5 cellular contexts compared by ENCODE assay signal in the genomic region with DNA sequence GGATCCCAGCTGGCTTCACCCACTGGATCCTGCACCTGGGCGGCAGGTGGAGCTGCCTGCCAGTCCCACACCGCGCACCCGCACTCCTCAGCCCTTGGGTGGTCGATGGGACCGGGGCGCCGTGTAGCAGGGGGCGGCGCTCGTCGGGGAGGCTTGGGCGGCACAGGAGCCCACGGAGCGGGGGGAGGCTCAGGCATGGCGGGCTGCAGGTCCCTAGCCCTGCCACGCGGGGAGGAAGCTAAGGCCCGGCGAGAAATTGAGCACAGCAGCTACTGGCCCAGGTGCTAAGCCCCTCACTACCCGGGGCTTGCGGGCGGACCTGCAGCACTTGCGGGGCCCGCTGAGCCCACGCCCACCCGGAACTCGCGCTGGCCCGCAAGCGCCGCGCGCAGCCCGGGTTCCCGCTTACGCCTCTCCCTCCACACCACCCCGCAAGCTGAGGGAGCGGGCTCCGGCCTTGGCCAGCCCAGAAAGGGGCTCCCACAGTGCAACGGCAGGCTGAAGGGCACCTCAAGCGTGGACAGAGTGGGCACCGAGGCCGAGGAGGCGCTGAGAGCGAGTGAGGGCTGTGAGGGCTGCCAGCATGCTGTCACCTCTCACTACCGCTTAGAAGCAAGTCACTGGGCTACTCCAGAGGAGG. TPM values are rescaled to one million over a fixed set of nuclear protein-coding genes. Genes with fewer than 3 reads are reported as not detected.
"Had no signal": no experiment of that assay in that cellular context is flagged by ENCODE, and none has a peak within 500 bp of the region (broad histone marks: within the 10 kb centered on the region; RNA-seq: fewer than 3 reads in every experiment).

No MANE protein-coding gene starts in this region.

RNA-seq across cellular contexts. Expression of a gene that starts 18.0 kb away (rescaled TPM):
- total RNA-seq: activated T-helper 17 cell treated with anti-CD3 and anti-CD28 coated beads, Interleukin-2, amount 50 U/mL, for 72 hours; ascending aorta; astrocyte; bronchial epithelial cell; cardiac muscle cell had no signal
- polyA plus RNA-seq: cardiac muscle cell had no signal
